Comparison of ENCODE assay signal across 8 cellular contexts in the genomic region with DNA sequence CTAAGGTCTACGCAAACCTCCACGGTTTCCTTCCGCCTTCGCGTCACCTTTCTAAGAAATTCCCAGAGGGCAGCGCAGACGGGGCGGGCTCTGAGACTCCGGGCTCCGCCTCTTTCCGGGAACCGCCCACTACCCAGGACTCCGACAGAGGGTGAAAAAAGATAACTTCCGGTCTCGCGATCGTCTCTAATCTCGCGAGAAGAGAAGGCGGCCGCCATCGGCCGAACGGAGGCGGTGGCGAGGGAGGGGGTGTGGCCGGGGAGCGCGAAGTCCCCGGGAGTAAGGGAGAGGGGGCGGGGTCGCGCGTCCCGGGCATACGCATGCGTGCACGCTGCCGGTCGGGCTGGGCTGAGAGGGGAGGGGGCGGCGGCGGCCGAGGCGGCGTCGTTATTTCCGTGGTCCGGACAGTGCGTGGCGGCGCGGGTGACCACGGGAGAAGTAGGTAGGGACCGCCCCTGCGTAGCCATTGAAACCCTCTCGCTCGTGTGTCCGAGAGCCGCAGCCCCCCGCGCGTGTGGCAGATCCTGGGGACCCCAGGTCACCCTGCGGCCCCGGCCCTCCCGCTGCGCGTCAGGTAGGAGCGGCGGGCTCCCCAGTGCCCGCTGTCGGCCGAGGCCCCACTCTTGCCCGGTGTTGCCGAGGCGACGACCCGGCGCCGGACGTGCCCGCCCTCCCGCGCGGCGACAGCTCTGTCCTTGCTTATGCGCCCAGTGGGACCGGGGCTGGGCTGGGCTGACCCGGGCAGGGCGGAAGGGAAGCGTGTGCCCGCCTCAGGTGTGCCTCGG.
A peak's percentile ranks its signal among the peaks of the same experiment; 100 is the strongest.
DNase-seq lines count a peak whose midpoint lies in the region; ATAC-seq and FAIRE-seq lines count a peak whose summit lies in the region.

A gene (plus strand): TSS at position 315 of the 785 bp plus-strand sequence. CDS start 1,014 bp downstream, outside the sequence.

- DNase-seq in COLO668 (lab: John Stamatoyannopoulos, UW; ENCODE audit: unreplicated experiment): peak; percentile 98
- peak; percentile 91 for DNase-seq in HTR-8/SVneo (ENCODE audit: insufficient read length, low spot score)
- DNase-seq in NOMO-1 treated with dmso at 0.1 percent for 144 hours (lab: John Stamatoyannopoulos, UW; ENCODE audit: unreplicated experiment): peak; percentile 88
- peak; percentile 92 to 98 (median 98) for DNase-seq in activated CD8-positive, alpha-beta memory T cell treated with anti-CD3 and anti-CD28 coated beads for 48 hours (ENCODE audit: low read depth in 2 of 3, low spot score in 2 of 3)
- peak; percentile 99 for DNase-seq in effector memory CD8-positive, alpha-beta T cell
- DNase-seq in memory B cell (ENCODE audit: low spot score in 2 of 2): peak; percentile 97 to 100
- peak; percentile 96 for DNase-seq in stimulated activated CD8-positive, alpha-beta memory T cell treated with anti-CD3 and anti-CD28 coated beads, Interleukin-12 subunit alpha, Interleukin-12 subunit beta, amount 100 ng/mL, for 24 hours (ENCODE audit: extremely low read depth)

- peak within 1 kb of the TSS in 1 of 2 donors; percentile 96 for H3K27ac Mint-ChIP-seq in effector memory CD8-positive, alpha-beta T cell
- no peak within 1 kb of the TSS for H3K27ac Mint-ChIP-seq in memory B cell

- H3K4me3 Mint-ChIP-seq in effector memory CD8-positive, alpha-beta T cell: peak within 1 kb of the TSS in 1 of 2 donors; percentile 85
- peak within 1 kb of the TSS; percentile 88 for H3K4me3 Mint-ChIP-seq in memory B cell

- peaks cover 3 to 12% of the 10 kb centered on the region in 2 donors for H3K4me1 Mint-ChIP-seq in effector memory CD8-positive, alpha-beta T cell (ENCODE audit: low read depth in 2 of 2)
- H3K4me1 Mint-ChIP-seq in memory B cell: peaks cover 13% of the 10 kb centered on the region

- no peaks in the 10 kb centered on the region for H3K27me3 Mint-ChIP-seq in effector memory CD8-positive, alpha-beta T cell
- H3K27me3 Mint-ChIP-seq in memory B cell: no peaks in the 10 kb centered on the region

- peaks cover 27% of the 10 kb centered on the region for H3K36me3 Mint-ChIP-seq in effector memory CD8-positive, alpha-beta T cell (ENCODE audit: insufficient read depth)
- no peaks in the 10 kb centered on the region for H3K36me3 Mint-ChIP-seq in memory B cell

- no peaks in the 10 kb centered on the region for H3K9me3 Mint-ChIP-seq in effector memory CD8-positive, alpha-beta T cell
- no peaks in the 10 kb centered on the region for H3K9me3 Mint-ChIP-seq in memory B cell

- ATAC-seq in GM21367 (IDR thresholded peaks at IDR 0.05; ENCODE audit: unreplicated experiment) (peak; percentile 83), memory B cell (ENCODE audit: low read depth) (peak; percentile 88)
- ATAC-seq in effector memory CD8-positive, alpha-beta T cell (replicated peaks): peak; percentile 92

- peak; percentile 62 for FAIRE-seq in HTR-8/SVneo (lab: Jason Lieb, UNC)

Comparison
In these comparisons a context has a peak if more than half of its experiments do, and no peak if none do; other contexts are left out.
1. Peak in every context shown above with its lines: DNase-seq and ATAC-seq.